1 cellular context compared by ENCODE assay signal in the genomic region with DNA sequence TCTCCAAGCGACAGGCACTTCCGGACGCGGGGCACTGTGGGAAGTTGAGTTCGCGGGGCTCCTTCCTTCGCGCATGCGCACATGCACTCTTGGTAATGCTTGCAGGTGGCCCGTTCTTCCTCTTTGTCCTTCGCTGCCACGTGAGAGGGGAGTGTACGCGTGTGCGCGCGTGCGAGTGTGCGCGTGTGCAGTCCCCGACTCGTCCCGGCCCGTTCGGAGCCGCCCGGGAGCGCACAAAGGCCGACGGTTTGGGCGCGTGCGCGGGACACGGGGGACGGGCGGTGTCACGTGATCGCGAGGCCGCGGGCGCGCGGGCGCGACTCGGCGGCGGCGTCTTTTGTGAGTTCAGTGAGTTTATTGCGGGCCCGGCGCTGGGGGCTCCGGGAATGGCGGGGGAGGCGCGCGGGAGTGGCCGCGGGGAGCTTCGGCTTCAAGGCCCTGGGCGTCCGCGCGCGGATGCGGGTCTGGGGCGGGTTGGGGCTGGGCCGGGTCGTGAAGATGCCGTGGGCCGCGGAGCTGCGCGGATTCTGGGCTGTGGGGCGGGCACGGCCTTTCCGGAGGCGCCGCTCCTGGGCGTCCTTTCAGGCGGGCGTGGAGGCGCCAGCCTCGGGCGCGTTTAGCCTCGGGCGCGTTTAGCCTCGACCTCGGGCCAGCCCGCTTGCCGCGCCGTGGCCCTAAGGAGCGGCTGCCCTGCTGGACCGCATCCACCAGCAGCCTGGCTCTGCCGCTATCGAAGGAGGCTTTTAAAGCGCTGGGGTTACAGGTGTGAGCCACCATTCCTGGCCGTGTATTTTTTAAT.
TF ChIP-seq lines count a peak whose summit lies in the region.

A gene (plus strand): TSS at position 303 of the 799 bp plus-strand sequence. CDS start 3,959 bp downstream, outside the sequence.

TF ChIP-seq in K562, 482 proteins besides CTCF, POLR2A, EP300 and RAD21 (continued from another document):
- TF ChIP-seq, protein P1, sequence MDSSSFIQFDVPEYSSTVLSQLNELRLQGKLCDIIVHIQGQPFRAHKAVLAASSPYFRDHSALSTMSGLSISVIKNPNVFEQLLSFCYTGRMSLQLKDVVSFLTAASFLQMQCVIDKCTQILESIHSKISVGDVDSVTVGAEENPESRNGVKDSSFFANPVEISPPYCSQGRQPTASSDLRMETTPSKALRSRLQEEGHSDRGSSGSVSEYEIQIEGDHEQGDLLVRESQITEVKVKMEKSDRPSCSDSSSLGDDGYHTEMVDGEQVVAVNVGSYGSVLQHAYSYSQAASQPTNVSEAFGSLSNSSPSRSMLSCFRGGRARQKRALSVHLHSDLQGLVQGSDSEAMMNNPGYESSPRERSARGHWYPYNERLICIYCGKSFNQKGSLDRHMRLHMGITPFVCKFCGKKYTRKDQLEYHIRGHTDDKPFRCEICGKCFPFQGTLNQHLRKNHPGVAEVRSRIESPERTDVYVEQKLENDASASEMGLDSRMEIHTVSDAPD (CRISPR knock-in tag; IDR thresholded peaks at IDR 0.05): no peak
- TF ChIP-seq HNRNPLL (IDR thresholded peaks at IDR 0.05; ENCODE audit: low read depth, low read length, poor library complexity, severe bottlenecking) (peak; percentile 82), SMAD3 (CRISPR knock-in tag; conservative IDR thresholded peaks at IDR 0.05) (0 out of 2 replicates have a peak, but pooled peaks have one; percentile 29), ILF3 (IDR thresholded peaks at IDR 0.05; ENCODE audit: borderline replicate concordance) (peak; percentile 48; the same call in 1 of the 2 replicates), CBFA2T2 (conservative IDR thresholded peaks at IDR 0.05) (peak; percentile 89), ELF2 (CRISPR knock-in tag; IDR thresholded peaks at IDR 0.05) (0 out of 2 replicates have a peak, but pooled peaks have one; percentile 17), ZNF707 (CRISPR knock-in tag; conservative IDR thresholded peaks at IDR 0.05) (0 out of 2 replicates have a peak, but pooled peaks have one; percentile 7), L3MBTL2 (IDR thresholded peaks at IDR 0.05) (peak; percentile 96), CHCHD3 (CRISPR knock-in tag; IDR thresholded peaks at IDR 0.05) (no peak)
- TF ChIP-seq, protein P2, sequence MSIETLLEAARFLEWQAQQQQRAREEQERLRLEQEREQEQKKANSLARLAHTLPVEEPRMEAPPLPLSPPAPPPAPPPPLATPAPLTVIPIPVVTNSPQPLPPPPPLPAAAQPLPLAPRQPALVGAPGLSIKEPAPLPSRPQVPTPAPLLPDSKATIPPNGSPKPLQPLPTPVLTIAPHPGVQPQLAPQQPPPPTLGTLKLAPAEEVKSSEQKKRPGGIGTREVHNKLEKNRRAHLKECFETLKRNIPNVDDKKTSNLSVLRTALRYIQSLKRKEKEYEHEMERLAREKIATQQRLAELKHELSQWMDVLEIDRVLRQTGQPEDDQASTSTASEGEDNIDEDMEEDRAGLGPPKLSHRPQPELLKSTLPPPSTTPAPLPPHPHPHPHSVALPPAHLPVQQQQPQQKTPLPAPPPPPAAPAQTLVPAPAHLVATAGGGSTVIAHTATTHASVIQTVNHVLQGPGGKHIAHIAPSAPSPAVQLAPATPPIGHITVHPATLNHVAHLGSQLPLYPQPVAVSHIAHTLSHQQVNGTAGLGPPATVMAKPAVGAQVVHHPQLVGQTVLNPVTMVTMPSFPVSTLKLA (conservative IDR thresholded peaks at IDR 0.05): peak; percentile 89 to 97
- TF ChIP-seq, protein P3, sequence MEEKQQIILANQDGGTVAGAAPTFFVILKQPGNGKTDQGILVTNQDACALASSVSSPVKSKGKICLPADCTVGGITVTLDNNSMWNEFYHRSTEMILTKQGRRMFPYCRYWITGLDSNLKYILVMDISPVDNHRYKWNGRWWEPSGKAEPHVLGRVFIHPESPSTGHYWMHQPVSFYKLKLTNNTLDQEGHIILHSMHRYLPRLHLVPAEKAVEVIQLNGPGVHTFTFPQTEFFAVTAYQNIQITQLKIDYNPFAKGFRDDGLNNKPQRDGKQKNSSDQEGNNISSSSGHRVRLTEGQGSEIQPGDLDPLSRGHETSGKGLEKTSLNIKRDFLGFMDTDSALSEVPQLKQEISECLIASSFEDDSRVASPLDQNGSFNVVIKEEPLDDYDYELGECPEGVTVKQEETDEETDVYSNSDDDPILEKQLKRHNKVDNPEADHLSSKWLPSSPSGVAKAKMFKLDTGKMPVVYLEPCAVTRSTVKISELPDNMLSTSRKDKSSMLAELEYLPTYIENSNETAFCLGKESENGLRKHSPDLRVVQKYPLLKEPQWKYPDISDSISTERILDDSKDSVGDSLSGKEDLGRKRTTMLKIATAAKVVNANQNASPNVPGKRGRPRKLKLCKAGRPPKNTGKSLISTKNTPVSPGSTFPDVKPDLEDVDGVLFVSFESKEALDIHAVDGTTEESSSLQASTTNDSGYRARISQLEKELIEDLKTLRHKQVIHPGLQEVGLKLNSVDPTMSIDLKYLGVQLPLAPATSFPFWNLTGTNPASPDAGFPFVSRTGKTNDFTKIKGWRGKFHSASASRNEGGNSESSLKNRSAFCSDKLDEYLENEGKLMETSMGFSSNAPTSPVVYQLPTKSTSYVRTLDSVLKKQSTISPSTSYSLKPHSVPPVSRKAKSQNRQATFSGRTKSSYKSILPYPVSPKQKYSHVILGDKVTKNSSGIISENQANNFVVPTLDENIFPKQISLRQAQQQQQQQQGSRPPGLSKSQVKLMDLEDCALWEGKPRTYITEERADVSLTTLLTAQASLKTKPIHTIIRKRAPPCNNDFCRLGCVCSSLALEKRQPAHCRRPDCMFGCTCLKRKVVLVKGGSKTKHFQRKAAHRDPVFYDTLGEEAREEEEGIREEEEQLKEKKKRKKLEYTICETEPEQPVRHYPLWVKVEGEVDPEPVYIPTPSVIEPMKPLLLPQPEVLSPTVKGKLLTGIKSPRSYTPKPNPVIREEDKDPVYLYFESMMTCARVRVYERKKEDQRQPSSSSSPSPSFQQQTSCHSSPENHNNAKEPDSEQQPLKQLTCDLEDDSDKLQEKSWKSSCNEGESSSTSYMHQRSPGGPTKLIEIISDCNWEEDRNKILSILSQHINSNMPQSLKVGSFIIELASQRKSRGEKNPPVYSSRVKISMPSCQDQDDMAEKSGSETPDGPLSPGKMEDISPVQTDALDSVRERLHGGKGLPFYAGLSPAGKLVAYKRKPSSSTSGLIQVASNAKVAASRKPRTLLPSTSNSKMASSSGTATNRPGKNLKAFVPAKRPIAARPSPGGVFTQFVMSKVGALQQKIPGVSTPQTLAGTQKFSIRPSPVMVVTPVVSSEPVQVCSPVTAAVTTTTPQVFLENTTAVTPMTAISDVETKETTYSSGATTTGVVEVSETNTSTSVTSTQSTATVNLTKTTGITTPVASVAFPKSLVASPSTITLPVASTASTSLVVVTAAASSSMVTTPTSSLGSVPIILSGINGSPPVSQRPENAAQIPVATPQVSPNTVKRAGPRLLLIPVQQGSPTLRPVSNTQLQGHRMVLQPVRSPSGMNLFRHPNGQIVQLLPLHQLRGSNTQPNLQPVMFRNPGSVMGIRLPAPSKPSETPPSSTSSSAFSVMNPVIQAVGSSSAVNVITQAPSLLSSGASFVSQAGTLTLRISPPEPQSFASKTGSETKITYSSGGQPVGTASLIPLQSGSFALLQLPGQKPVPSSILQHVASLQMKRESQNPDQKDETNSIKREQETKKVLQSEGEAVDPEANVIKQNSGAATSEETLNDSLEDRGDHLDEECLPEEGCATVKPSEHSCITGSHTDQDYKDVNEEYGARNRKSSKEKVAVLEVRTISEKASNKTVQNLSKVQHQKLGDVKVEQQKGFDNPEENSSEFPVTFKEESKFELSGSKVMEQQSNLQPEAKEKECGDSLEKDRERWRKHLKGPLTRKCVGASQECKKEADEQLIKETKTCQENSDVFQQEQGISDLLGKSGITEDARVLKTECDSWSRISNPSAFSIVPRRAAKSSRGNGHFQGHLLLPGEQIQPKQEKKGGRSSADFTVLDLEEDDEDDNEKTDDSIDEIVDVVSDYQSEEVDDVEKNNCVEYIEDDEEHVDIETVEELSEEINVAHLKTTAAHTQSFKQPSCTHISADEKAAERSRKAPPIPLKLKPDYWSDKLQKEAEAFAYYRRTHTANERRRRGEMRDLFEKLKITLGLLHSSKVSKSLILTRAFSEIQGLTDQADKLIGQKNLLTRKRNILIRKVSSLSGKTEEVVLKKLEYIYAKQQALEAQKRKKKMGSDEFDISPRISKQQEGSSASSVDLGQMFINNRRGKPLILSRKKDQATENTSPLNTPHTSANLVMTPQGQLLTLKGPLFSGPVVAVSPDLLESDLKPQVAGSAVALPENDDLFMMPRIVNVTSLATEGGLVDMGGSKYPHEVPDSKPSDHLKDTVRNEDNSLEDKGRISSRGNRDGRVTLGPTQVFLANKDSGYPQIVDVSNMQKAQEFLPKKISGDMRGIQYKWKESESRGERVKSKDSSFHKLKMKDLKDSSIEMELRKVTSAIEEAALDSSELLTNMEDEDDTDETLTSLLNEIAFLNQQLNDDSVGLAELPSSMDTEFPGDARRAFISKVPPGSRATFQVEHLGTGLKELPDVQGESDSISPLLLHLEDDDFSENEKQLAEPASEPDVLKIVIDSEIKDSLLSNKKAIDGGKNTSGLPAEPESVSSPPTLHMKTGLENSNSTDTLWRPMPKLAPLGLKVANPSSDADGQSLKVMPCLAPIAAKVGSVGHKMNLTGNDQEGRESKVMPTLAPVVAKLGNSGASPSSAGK (IDR thresholded peaks at IDR 0.05): peak; percentile 92
- TF ChIP-seq, protein P4, sequence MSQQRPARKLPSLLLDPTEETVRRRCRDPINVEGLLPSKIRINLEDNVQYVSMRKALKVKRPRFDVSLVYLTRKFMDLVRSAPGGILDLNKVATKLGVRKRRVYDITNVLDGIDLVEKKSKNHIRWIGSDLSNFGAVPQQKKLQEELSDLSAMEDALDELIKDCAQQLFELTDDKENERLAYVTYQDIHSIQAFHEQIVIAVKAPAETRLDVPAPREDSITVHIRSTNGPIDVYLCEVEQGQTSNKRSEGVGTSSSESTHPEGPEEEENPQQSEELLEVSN (IDR thresholded peaks at IDR 0.05; ENCODE audit: borderline replicate concordance in 1 of 2, extremely low read depth in 1 of 2, insufficient read depth in 1 of 2, insufficient read length in 1 of 2, low read depth in 1 of 2, low read length in 1 of 2, poor library complexity in 1 of 2, severe bottlenecking in 1 of 2): peak; percentile 86 to 92
